ENCODE assay signal across 32 cellular contexts in the genomic region with DNA sequence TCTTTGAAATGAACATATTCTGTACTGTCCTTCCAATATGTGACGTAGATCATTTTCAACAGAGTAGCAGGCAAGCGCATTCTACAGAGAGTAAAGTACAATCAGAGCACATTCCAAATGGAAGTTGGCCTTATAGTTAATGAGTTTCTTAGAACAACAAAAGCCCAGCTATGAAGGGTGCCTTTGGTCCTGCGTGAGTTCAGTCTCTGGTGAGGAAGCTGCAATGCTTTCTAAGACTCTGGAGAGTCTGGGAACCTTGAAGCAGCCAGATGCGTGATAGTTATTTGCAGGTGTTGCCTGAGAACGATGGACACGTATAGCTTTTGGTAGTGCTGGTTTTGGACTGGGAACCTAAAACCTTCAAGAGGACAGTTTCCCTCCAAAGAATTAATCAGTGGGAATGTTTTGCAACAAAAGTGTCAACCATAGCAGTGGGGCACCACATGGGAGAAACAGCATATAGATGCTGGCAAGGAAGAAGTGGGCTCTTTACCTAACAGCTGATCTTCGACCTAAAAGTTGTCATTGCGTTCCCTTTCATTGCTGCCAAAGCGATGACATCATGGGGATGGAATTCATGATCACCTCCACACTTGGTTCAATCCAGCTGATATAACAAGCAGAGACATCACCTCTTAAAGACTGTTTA. TPM values are rescaled to one million over a fixed set of nuclear protein-coding genes. Genes with fewer than 3 reads are reported as not detected.
A peak's percentile ranks its signal among the peaks of the same experiment; 100 is the strongest.
DNase-seq lines count a peak whose midpoint lies in the region; ATAC-seq, FAIRE-seq and TF ChIP-seq lines count a peak whose summit lies in the region.
"Had no signal": no experiment of that assay in that cellular context is flagged by ENCODE, and none has a peak within 500 bp of the region (broad histone marks: within the 10 kb centered on the region; RNA-seq: fewer than 3 reads in every experiment).

No MANE protein-coding gene starts in this region.

- H3K14ac ChIP-seq in H1 (ENCODE audit: insufficient read length): no peak overlapping the region

- no peaks in the 10 kb centered on the region for H3K9me3 ChIP-seq in H1 (ENCODE audit: insufficient read depth in 2 of 2, low read depth in 1 of 2, low read length in 1 of 2)
- H3K9me3 ChIP-seq in uterus: no peaks in the 10 kb centered on the region
- H3K9me3 ChIP-seq in CD4-positive, alpha-beta T cell (ENCODE audit: control insufficient read depth, low read length): no peaks in the 10 kb centered on the region
- H3K9me3 ChIP-seq: BLaER1 treated with 17β-estradiol and CSF1 and Interleukin-3, amounts not matched to agents 10 nM and 100 nM; left ventricle myocardium inferior; neutrophil; sigmoid colon; thyroid gland had no signal

- TF ChIP-seq EP300 in H1 (IDR thresholded peaks at IDR 0.05; ENCODE audit: borderline replicate concordance in 1 of 2, low read depth in 2 of 2, low read length in 2 of 2): no peak

- H2AFZ ChIP-seq in H1 (ENCODE audit: low read length): no peak overlapping the region

- H3K9me3 Mint-ChIP-seq in progenitor cell of endocrine pancreas (ENCODE audit: low read depth): no peaks in the 10 kb centered on the region
- H3K9me3 Mint-ChIP-seq in CD4-positive, alpha-beta T cell: no peaks in the 10 kb centered on the region
- H3K9me3 Mint-ChIP-seq: activated T-cell treated with anti-CD3 and anti-CD28 coated beads, Interleukin-2, amount 50 U/mL, for 4 hours; effector memory CD8-positive, alpha-beta T cell; immature natural killer cell; mesothelial cell of epicardium; naive B cell; T-helper 1 cell treated with Interleukin-12 subunit alpha and Interleukin-12 subunit beta and Interleukin-4 antibody, amounts not matched to agents 30 μg/mL and 1 μg/mL, for 36 hours had no signal

- no peaks in the 10 kb centered on the region for H4K20me1 ChIP-seq in H1 (replicated peaks in 1 of 2; ENCODE audit: control insufficient read depth in 1 of 2, insufficient read depth in 2 of 2, low read length in 2 of 2)
- H4K20me1 ChIP-seq: BLaER1 treated with 17β-estradiol and CSF1 and Interleukin-3, amounts not matched to agents 10 nM and 100 nM had no signal

- TF ChIP-seq CTCF in H1 (IDR thresholded peaks at IDR 0.05; ENCODE audit: control extremely low read depth in 1 of 3, insufficient read depth in 1 of 3, low read depth in 1 of 3, low read length in 3 of 3) (no peak), progenitor cell of endocrine pancreas (IDR thresholded peaks at IDR 0.05; ENCODE audit: unreplicated experiment) (no peak), GM13977 (IDR thresholded peaks at IDR 0.05; ENCODE audit: extremely low read depth, insufficient read depth, missing control alignments) (no peak), uterus (IDR thresholded peaks at IDR 0.05) (no peak)
- no peak for TF ChIP-seq CTCF in CD4-positive, alpha-beta T cell (IDR thresholded peaks at IDR 0.05)

- H4K5ac ChIP-seq in H1 (ENCODE audit: insufficient read length, low read depth, low read length): no peak overlapping the region

- POLR2A ChIA-PET in H1 (lab: Charles Lee; ENCODE audit: partially characterized antibody): interaction anchor here (1.4 kb wide), 1 partner anchor 21 kb away, joined by 3 read pairs; no protein-coding TSS in a partner anchor
- POLR2A ChIA-PET in CD4-positive, alpha-beta T cell (lab: Charles Lee): interaction anchor here (0.6 kb wide), 1 partner anchor 9 kb away, joined by 3 read pairs; no protein-coding TSS in a partner anchor

- no peak overlapping the region for H2BK12ac ChIP-seq in H1 (ENCODE audit: low read depth, low read length)

- FAIRE-seq in H1 (lab: Jason Lieb, UNC): no peak
- FAIRE-seq: GM12891 had no signal

- no peak overlapping the region for H3K56ac ChIP-seq in H1 (replicated peaks; ENCODE audit: insufficient read length, low read depth, low read length)

- H3K36me3 ChIP-seq in H1 (ENCODE audit: control insufficient read depth in 2 of 4, insufficient read depth in 4 of 4, low read length in 3 of 4) (peaks cover 6 to 32% (median 20%) of the 10 kb centered on the region in 4 experiments), uterus (no peaks in the 10 kb centered on the region)

- H3K4me3 ChIP-seq in H1 (ENCODE audit: extremely low read depth in 1 of 4, insufficient read depth in 2 of 4, low read depth in 3 of 4, low read length in 4 of 4) (no peak overlapping the region), uterus (no peak overlapping the region)
- H3K4me3 ChIP-seq: BLaER1 treated with 17β-estradiol and CSF1 and Interleukin-3, amounts not matched to agents 10 nM and 100 nM; left ventricle myocardium inferior; sigmoid colon; thyroid gland had no signal

- H3K27me3 Mint-ChIP-seq in progenitor cell of endocrine pancreas: no peaks in the 10 kb centered on the region
- H3K27me3 Mint-ChIP-seq in CD4-positive, alpha-beta T cell: no peaks in the 10 kb centered on the region
- H3K27me3 Mint-ChIP-seq: activated CD8-positive, alpha-beta memory T cell treated with anti-CD3 and anti-CD28 coated beads, Interleukin-2, amount 10 ng/mL, durations not matched to agents 7 days and 5 days; effector memory CD8-positive, alpha-beta T cell; naive B cell had no signal

- H3K23ac ChIP-seq in H1 (ENCODE audit: insufficient read length): no peak overlapping the region

- no peak overlapping the region for H2BK20ac ChIP-seq in H1 (ENCODE audit: low read length)

- H3K27me3 ChIP-seq in H1 (replicated peaks in 1 of 4; ENCODE audit: control insufficient read depth in 3 of 4, extremely low read depth in 1 of 4, insufficient read depth in 3 of 4, low read length in 3 of 4) (no peaks in the 10 kb centered on the region), uterus (no peaks in the 10 kb centered on the region)
- no peaks in the 10 kb centered on the region for H3K27me3 ChIP-seq in CD4-positive, alpha-beta T cell (ENCODE audit: control insufficient read depth, insufficient read depth, low read length)
- H3K27me3 ChIP-seq: BLaER1 treated with 17β-estradiol and CSF1 and Interleukin-3, amounts not matched to agents 10 nM and 100 nM; neutrophil; sigmoid colon; thyroid gland had no signal

- no peak overlapping the region for H3K4ac ChIP-seq in H1 (replicated peaks; ENCODE audit: insufficient read length, low read depth, low read length)

- DNase-seq in M059J (ENCODE audit: low read depth) (peak; percentile 32), H1 (ENCODE audit: low read depth in 1 of 2, low spot score in 2 of 2) (no peak), kidney tubule cell (ENCODE audit: low spot score) (peak; percentile 69), progenitor cell of endocrine pancreas (ENCODE audit: low spot score, unreplicated experiment) (no peak), GM13977 (ENCODE audit: low spot score) (no peak), uterus (no peak)
- DNase-seq in CD4-positive, alpha-beta T cell: no peak
- DNase-seq: activated CD4-positive, alpha-beta T cell treated with anti-CD3 and anti-CD28 coated beads, Interleukin-2, amount 50 U/mL, for 4 hours; activated CD8-positive, alpha-beta memory T cell treated with anti-CD3 and anti-CD28 coated beads, Interleukin-2, amount 10 ng/mL, durations not matched to agents 7 days and 5 days; activated T-cell treated with anti-CD3 and anti-CD28 coated beads, Interleukin-2, amount 50 U/mL, for 4 hours; central memory CD4-positive, alpha-beta T cell; DMS153; effector memory CD8-positive, alpha-beta T cell; HCEC 1CT; hypothalamus; immature natural killer cell; left ventricle myocardium inferior; naive B cell; NCI-H1105 treated with DMSO at 0.1 percent for 48 hours; NCI-H187 treated with DMSO at 0.1 percent for 48 hours; NCI-H526; NK-92 treated with Interleukin-12 subunit alpha and Interleukin-12 subunit beta, amount 100 ng/mL, for 24 hours; Right ventricle myocardium superior; sigmoid colon; stimulated activated CD4-positive, alpha-beta T cell treated with anti-CD3 and anti-CD28 coated beads, Interleukin-4, amount 100 ng/mL, for 24 hours; thyroid gland had no signal

- H3K27ac ChIP-seq in H1 (ENCODE audit: low read depth, low read length) (no peak overlapping the region), uterus (no peak overlapping the region)
- H3K27ac ChIP-seq in CD4-positive, alpha-beta T cell (ENCODE audit: low read depth, low read length): no peak overlapping the region
- H3K27ac ChIP-seq: BLaER1 treated with 17β-estradiol and CSF1 and Interleukin-3, amounts not matched to agents 10 nM and 100 nM; left ventricle myocardium inferior; neutrophil; sigmoid colon; thyroid gland had no signal

- intact Hi-C loops in uterus (cut with DNase I; ENCODE audit: low total_unique reads): no loop called here
- intact Hi-C loops in CD4-positive, alpha-beta T cell (cut with DNase I, micrococcal nuclease): loop anchor here in 1 of 2 experiments (10.0 kb wide), 1 partner anchor 174 kb away; the partner anchor contains the start of gene NEU2

- H2AK5ac ChIP-seq in H1 (ENCODE audit: low read depth, low read length): no peak overlapping the region

- peaks cover 13% of the 10 kb centered on the region for H3K4me1 Mint-ChIP-seq in progenitor cell of endocrine pancreas (ENCODE audit: low read depth)
- H3K4me1 Mint-ChIP-seq in CD4-positive, alpha-beta T cell (ENCODE audit: low read depth): no peaks in the 10 kb centered on the region
- H3K4me1 Mint-ChIP-seq: activated CD8-positive, alpha-beta memory T cell treated with anti-CD3 and anti-CD28 coated beads, Interleukin-2, amount 10 ng/mL, durations not matched to agents 7 days and 5 days; immature natural killer cell; mesothelial cell of epicardium; naive B cell had no signal

- H3K79me1 ChIP-seq in H1 (ENCODE audit: low read depth, low read length): 0 out of 2 replicates have a peak, but pooled peaks cover 2% of the 10 kb centered on the region

- peaks cover 25% of the 10 kb centered on the region for H3K36me3 Mint-ChIP-seq in progenitor cell of endocrine pancreas (ENCODE audit: insufficient read depth)
- peaks cover 55% of the 10 kb centered on the region for H3K36me3 Mint-ChIP-seq in CD4-positive, alpha-beta T cell (ENCODE audit: low read depth)

- no peak overlapping the region for H2BK5ac ChIP-seq in H1 (ENCODE audit: low read depth, low read length)

- no peak overlapping the region for H2BK120ac ChIP-seq in H1 (replicated peaks; ENCODE audit: low read depth, low read length)

- in situ Hi-C loops in GM13977 (cut with MboI; ENCODE audit: low pct_unique_long_range_greater_than_20kb, low sequenced_read_pairs, unreplicated experiment): loop anchor here (25.0 kb wide), 2 partner anchors 177 to 402 kb away; partner anchors contain the start of genes ATG16L1 and NEU2

- no peaks in the 10 kb centered on the region for H3K4me1 ChIP-seq in H1 (replicated peaks in 1 of 4; ENCODE audit: control insufficient read depth in 3 of 4, insufficient read depth in 4 of 4, low read length in 3 of 4)
- no peaks in the 10 kb centered on the region for H3K4me1 ChIP-seq in uterus
- H3K4me1 ChIP-seq: BLaER1 treated with 17β-estradiol and CSF1 and Interleukin-3, amounts not matched to agents 10 nM and 100 nM; left ventricle myocardium inferior; sigmoid colon; thyroid gland had no signal

- H3K4me3 Mint-ChIP-seq in progenitor cell of endocrine pancreas (ENCODE audit: low read depth): no peak overlapping the region
- no peak overlapping the region for H3K4me3 Mint-ChIP-seq in CD4-positive, alpha-beta T cell
- H3K4me3 Mint-ChIP-seq: activated CD8-positive, alpha-beta memory T cell treated with anti-CD3 and anti-CD28 coated beads, Interleukin-2, amount 10 ng/mL, durations not matched to agents 7 days and 5 days; activated T-cell treated with anti-CD3 and anti-CD28 coated beads, Interleukin-2, amount 50 U/mL, for 4 hours; effector memory CD8-positive, alpha-beta T cell; immature natural killer cell; mesothelial cell of epicardium; naive B cell; T-helper 1 cell treated with Interleukin-12 subunit alpha and Interleukin-12 subunit beta and Interleukin-4 antibody, amounts not matched to agents 30 μg/mL and 1 μg/mL, for 36 hours had no signal

- H3K79me2 ChIP-seq in H1 (ENCODE audit: control insufficient read depth in 1 of 2, insufficient read depth in 2 of 2, low read length in 2 of 2): no peaks in the 10 kb centered on the region

- CTCF ChIA-PET in H1 (lab: Charles Lee; ENCODE audit: partially characterized antibody): interaction anchor here (1.2 to 1.9 kb wide), 3 partner anchors 26 to 391 kb away, joined by 3 to 6 read pairs (median 4); partner anchors contain the start of gene ATG16L1
- CTCF ChIA-PET in CD4-positive, alpha-beta T cell (lab: Charles Lee): no interaction called here

- peak overlapping the region; percentile 86 for H3K27ac Mint-ChIP-seq in progenitor cell of endocrine pancreas
- no peak overlapping the region for H3K27ac Mint-ChIP-seq in CD4-positive, alpha-beta T cell
- H3K27ac Mint-ChIP-seq: activated CD8-positive, alpha-beta memory T cell treated with anti-CD3 and anti-CD28 coated beads, Interleukin-2, amount 10 ng/mL, durations not matched to agents 7 days and 5 days; immature natural killer cell; mesothelial cell of epicardium; T-helper 1 cell treated with Interleukin-12 subunit alpha and Interleukin-12 subunit beta and Interleukin-4 antibody, amounts not matched to agents 30 μg/mL and 1 μg/mL, for 36 hours had no signal

- WGBS in H1 (ENCODE audit: extremely low coverage in 1 of 2, insufficient coverage in 1 of 2, insufficient read length in 1 of 2, insufficient replicate concordance in 2 of 2, low coverage in 1 of 2, low lambda C conversion rate in 2 of 2, missing lambda C conversion rate in 1 of 2), 2 experiments: 96% methylated on average over 9 of the region's 9 CpGs; no CpG with 5 or more reads in 1 of the 2 experiments

- no peak overlapping the region for H4K91ac ChIP-seq in H1 (replicated peaks; ENCODE audit: insufficient read length, low read length)

- no peak for ATAC-seq in CD4-positive, alpha-beta T cell (ENCODE audit: poor library complexity)
- ATAC-seq: activated CD8-positive, alpha-beta memory T cell treated with anti-CD3 and anti-CD28 coated beads, Interleukin-2, amount 10 ng/mL, durations not matched to agents 7 days and 5 days; activated T-cell treated with anti-CD3 and anti-CD28 coated beads, Interleukin-2, amount 50 U/mL, for 4 hours; effector memory CD8-positive, alpha-beta T cell; SK-N-SH treated with all-trans-retinoic acid at 6 μM for 48 hours had no signal

- H3K18ac ChIP-seq in H1 (ENCODE audit: extremely low read depth, low read length): no peak overlapping the region

- no peak overlapping the region for H2BK15ac ChIP-seq in H1 (ENCODE audit: low read length)

- no peak overlapping the region for H4K8ac ChIP-seq in H1 (ENCODE audit: extremely low read depth, insufficient read depth, low read length)

- TF ChIP-seq RAD21 in H1 (IDR thresholded peaks at IDR 0.05 in 1 of 2, conservative IDR thresholded peaks at IDR 0.05 in 1 of 2; ENCODE audit: low read depth in 2 of 2, low read length in 2 of 2): no peak

- H3K9ac ChIP-seq in H1 (replicated peaks in 1 of 4; ENCODE audit: extremely low read depth in 1 of 4, low read depth in 3 of 4, low read length in 3 of 4): no peak overlapping the region
- H3K9ac ChIP-seq: BLaER1 treated with 17β-estradiol and CSF1 and Interleukin-3, amounts not matched to agents 10 nM and 100 nM had no signal

- no peak for TF ChIP-seq POLR2A in H1 (IDR thresholded peaks at IDR 0.05; ENCODE audit: control extremely low read depth in 1 of 2, low read depth in 2 of 2, low read length in 2 of 2)
- no peak for TF ChIP-seq POLR2A in uterus (IDR thresholded peaks at IDR 0.05)

- H3K23me2 ChIP-seq in H1 (ENCODE audit: low read depth, low read length): no peaks in the 10 kb centered on the region

- H3K4me2 ChIP-seq in H1 (ENCODE audit: insufficient read depth in 1 of 2, low read depth in 2 of 2, low read length in 2 of 2): no peak overlapping the region
- H3K4me2 ChIP-seq: BLaER1 treated with 17β-estradiol and CSF1 and Interleukin-3, amounts not matched to agents 10 nM and 100 nM had no signal

RNA-seq across cellular contexts. Expression of gene SNORC, which starts 9.3 kb away (rescaled TPM):
- total RNA-seq in M059J (2014; rRNA removed; shearing (Covaris generic)): 0.52 and 0.71 TPM in 2 replicates
- total RNA-seq in H1 (2021; fragmentation: NEBNext Ultra II Directional; extraction: Animal tissue kit (Norgen Biotek cat#: 25700)): 1.6 and 2.1 TPM in 2 replicates
- polyA plus RNA-seq in H1 (2011; rRNA removed): 1.8 and 2.8 TPM in 2 replicates
- polyA plus RNA-seq in H1 (2011; cell fraction: cytosol; rRNA removed): 2.0 TPM
- 7.3 TPM for polyA plus RNA-seq in H1 (2011; cell fraction: nucleus; rRNA removed)
- 1.2 to 1.9 TPM (median 1.4 TPM) in 4 replicates for polyA plus RNA-seq in H1 (2012, experiment 1 of 2)
- polyA plus RNA-seq in H1 (2012, experiment 2 of 2): 0.79 TPM
- polyA plus RNA-seq in H1 (2013, experiment 1 of 2): 2.3 TPM
- polyA plus RNA-seq in H1 (2013, experiment 2 of 2): 2.0 TPM
- 0.13 and 0.24 TPM in 2 replicates for polyA minus RNA-seq in H1 (2011; rRNA and poly(A)+ RNA removed)
- polyA minus RNA-seq in H1 (2011; cell fraction: cytosol; rRNA and poly(A)+ RNA removed): 3.4 TPM
- 3.2 TPM for polyA minus RNA-seq in H1 (2011; cell fraction: nucleus; rRNA and poly(A)+ RNA removed)
- total RNA-seq in progenitor cell of endocrine pancreas: 1.8 and 2.8 TPM in 2 replicates
- total RNA-seq in uterus: 1 to 10 TPM in 1 of 4 donors, under 1 TPM in 1, not detected in 2; 0.35 to 2.0 TPM
- total RNA-seq in CD4-positive, alpha-beta T cell: 1 to 10 TPM; 1.2 TPM
- polyA plus RNA-seq: immature natural killer cell had no signal

Comparison
In these comparisons a context has a peak if more than half of its experiments do, and no peak if none do; other contexts are left out.
1. DNase-seq: peak in M059J (single experiment) and kidney tubule cell (single experiment); none in H1 (0 of 2), progenitor cell of endocrine pancreas (single experiment), GM13977 (single experiment), uterus (0 of 2) and CD4-positive, alpha-beta T cell (0 of 10).